Comparison of ENCODE assay signal across 22 cellular contexts in the genomic region with DNA sequence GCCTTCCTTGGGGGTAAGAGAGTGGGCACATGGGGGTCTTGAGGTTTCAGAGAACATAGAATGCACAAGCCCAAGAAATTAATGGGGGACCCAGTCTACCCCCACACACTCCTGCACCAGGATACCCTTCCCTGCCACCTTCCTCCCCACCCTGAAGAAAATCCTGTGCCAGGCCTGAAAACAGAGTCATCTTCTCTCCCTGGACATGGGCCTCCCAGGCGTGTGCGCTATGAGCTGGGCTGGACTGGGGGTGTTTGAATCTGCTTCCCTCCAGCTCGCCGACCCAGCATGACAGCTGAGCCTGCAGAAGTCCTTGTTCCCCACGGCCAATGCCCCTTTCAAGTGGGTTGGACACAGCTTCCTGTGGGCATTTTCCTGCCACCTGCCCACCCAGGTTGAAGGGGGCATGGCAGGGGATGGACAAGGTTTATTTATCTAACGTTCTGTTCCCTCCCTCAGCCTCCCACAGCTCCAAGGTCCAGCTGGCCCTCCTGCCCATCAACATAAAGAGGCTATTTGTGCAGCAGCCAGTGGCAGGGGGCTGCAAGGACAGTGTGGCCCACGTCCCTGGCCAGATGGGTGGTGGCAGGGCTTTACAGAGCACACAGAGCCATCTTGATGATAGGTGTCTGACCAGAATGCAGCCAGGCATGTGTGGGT.
A peak's percentile ranks its signal among the peaks of the same experiment; 100 is the strongest.
DNase-seq lines count a peak whose midpoint lies in the region; ATAC-seq, FAIRE-seq and TF ChIP-seq lines count a peak whose summit lies in the region.
"Had no signal": no experiment of that assay in that cellular context is flagged by ENCODE, and none has a peak within 500 bp of the region (broad histone marks: within the 10 kb centered on the region; RNA-seq: fewer than 3 reads in every experiment).

No MANE protein-coding gene starts in this region.

- BruUV-seq in HepG2 (replicated peaks; lab: Mats Ljungman, UMichigan) = no TSS peak

- H2AFZ ChIP-seq in HepG2 (ENCODE audit: low read length) (no peak overlapping the region), neuronal stem cell (ENCODE audit: low read length) (no peak overlapping the region)

- TF ChIP-seq EP300 in HepG2 (IDR thresholded peaks at IDR 0.05; ENCODE audit: low read depth in 2 of 2, low read length in 2 of 2) (peak in 1 of 2 experiments; percentile 25; a peak in 1 of 4 replicates), HepG2 (CRISPR knock-in tag; IDR thresholded peaks at IDR 0.05; ENCODE audit: borderline replicate concordance) (no peak)

- H3K9me3 Mint-ChIP-seq in type B pancreatic cell = peaks cover 4% of the 10 kb centered on the region
- H3K9me3 Mint-ChIP-seq: CD4-positive, alpha-beta memory T cell had no signal

- H3K79me2 ChIP-seq in HepG2 (ENCODE audit: insufficient read depth, low read length) = no peaks in the 10 kb centered on the region

- H3K79me1 ChIP-seq in neuronal stem cell (ENCODE audit: low read depth, low read length) = no peaks in the 10 kb centered on the region

- no peaks in the 10 kb centered on the region for H3K27me3 ChIP-seq in HepG2 (ENCODE audit: control insufficient read depth in 1 of 2, insufficient read depth in 2 of 2, low read length in 2 of 2)
- H3K27me3 ChIP-seq in right lobe of liver = no peaks in the 10 kb centered on the region
- no peaks in the 10 kb centered on the region for H3K27me3 ChIP-seq in neuronal stem cell (ENCODE audit: control insufficient read depth in 3 of 3, insufficient read depth in 3 of 3, low read depth in 1 of 3, low read length in 3 of 3)
- H3K27me3 ChIP-seq: MG63 had no signal

- H3K4me1 ChIP-seq in HepG2 (ENCODE audit: insufficient read depth, low read length) (peaks cover 62% of the 10 kb centered on the region), right lobe of liver (no peaks in the 10 kb centered on the region), neuronal stem cell (ENCODE audit: control insufficient read depth in 2 of 2, insufficient read depth in 1 of 2, low read depth in 1 of 2, low read length in 2 of 2) (peaks cover 0 to 4% of the 10 kb centered on the region in 2 donors)

- POLR2A ChIA-PET in HepG2 (lab: Yijun Ruan, JAX) = interaction anchor here (1.4 to 2.8 kb wide), 2 partner anchors 140 to 142 kb away, joined by 3 to 10 read pairs; no protein-coding TSS in a partner anchor

- H4K20me1 ChIP-seq in HepG2 (ENCODE audit: insufficient read depth, low read length) = peaks cover 13% of the 10 kb centered on the region; the same call in 1 of the 2 replicates

- no peak for TF ChIP-seq CTCF in HepG2 (CRISPR knock-in tag; IDR thresholded peaks at IDR 0.05)
- no peak for TF ChIP-seq CTCF in right lobe of liver (IDR thresholded peaks at IDR 0.05)
- TF ChIP-seq CTCF in type B pancreatic cell (conservative IDR thresholded peaks at IDR 0.05) = no peak

- peak; percentile 36 for ATAC-seq in HepG2
- ATAC-seq in right lobe of liver = no peak
- ATAC-seq: PC-3 had no signal

- no peak overlapping the region for H4K91ac ChIP-seq in neuronal stem cell (ENCODE audit: low read depth, low read length, poor library complexity)

- H3K9me3 ChIP-seq in HepG2 (ENCODE audit: low read length) (no peaks in the 10 kb centered on the region), right lobe of liver (no peaks in the 10 kb centered on the region), neuronal stem cell (replicated peaks in 1 of 2; ENCODE audit: control insufficient read depth in 2 of 2, insufficient read depth in 1 of 2, low read depth in 1 of 2, low read length in 2 of 2) (no peaks in the 10 kb centered on the region)
- H3K9me3 ChIP-seq: MG63 had no signal

- FAIRE-seq in HepG2 (lab: Jason Lieb, UNC) (no peak), RCC 7860 (lab: Jason Lieb, UNC) (no peak)
- FAIRE-seq: D721Med had no signal

- intact Hi-C loops in HepG2 (cut with micrococcal nuclease; ENCODE audit: unreplicated experiment) = no loop called here
- intact Hi-C loops in right lobe of liver (cut with DNase I) = loop anchor here (5.0 kb wide), 2 partner anchors 143 to 168 kb away; partner anchors contain the start of gene SH3PXD2A (in 2 of the 2)

- no peak overlapping the region for H4K8ac ChIP-seq in neuronal stem cell (ENCODE audit: low read depth, low read length)

- CTCF ChIA-PET in HepG2 (lab: Yijun Ruan, JAX; ENCODE audit: low intra/inter-chr PET ratio, low total read pairs) = interaction anchor here (1.5 to 2.4 kb wide), 3 partner anchors 141 to 170 kb away, joined by 5 to 26 read pairs (median 20); partner anchors contain the start of gene SH3PXD2A

- H2BK15ac ChIP-seq in neuronal stem cell (ENCODE audit: low read length) = no peak overlapping the region

- no peak for TF ChIP-seq RAD21 in HepG2 (CRISPR knock-in tag; IDR thresholded peaks at IDR 0.05)

- H3K18ac ChIP-seq in neuronal stem cell (ENCODE audit: low read length) = peak overlapping the region; percentile 18

- H3K4me3 Mint-ChIP-seq in type B pancreatic cell = no peak overlapping the region
- H3K4me3 Mint-ChIP-seq: CD4-positive, alpha-beta memory T cell had no signal

- H3K36me3 ChIP-seq in HepG2 (replicated peaks in 1 of 2; ENCODE audit: control insufficient read depth in 1 of 2, insufficient read depth in 2 of 2, low read length in 2 of 2) (peaks cover 20 to 45% of the 10 kb centered on the region in 2 experiments), right lobe of liver (no peaks in the 10 kb centered on the region), neuronal stem cell (replicated peaks in 1 of 2; ENCODE audit: control insufficient read depth in 2 of 2, insufficient read depth in 2 of 2, low read length in 2 of 2) (peaks cover 0 to 7% of the 10 kb centered on the region in 2 donors)
- H3K36me3 ChIP-seq: MG63 had no signal

- H3K9ac ChIP-seq in HepG2 (ENCODE audit: insufficient read depth, low read depth, low read length) (no peak overlapping the region), neuronal stem cell (ENCODE audit: low read depth, low read length, poor library complexity) (peak overlapping the region; percentile 63)
- H3K9ac ChIP-seq: KMS-11 had no signal

- no peaks in the 10 kb centered on the region for H3K27me3 Mint-ChIP-seq in type B pancreatic cell
- H3K27me3 Mint-ChIP-seq: CD4-positive, alpha-beta memory T cell had no signal

- H2BK5ac ChIP-seq in neuronal stem cell (ENCODE audit: low read length) = no peak overlapping the region

- H3K27ac ChIP-seq in HepG2 (ENCODE audit: extremely low read length, insufficient read depth, low read length) (peak overlapping the region; percentile 48), right lobe of liver (no peak overlapping the region), cingulate gyrus (ENCODE audit: low read depth, low read length) (peak overlapping the region; percentile 91), neuronal stem cell (replicated peaks; ENCODE audit: low read length) (no peak overlapping the region)
- H3K27ac ChIP-seq: HL-60, KMS-11 had no signal

- peak overlapping the region; percentile 15 for H2AK5ac ChIP-seq in neuronal stem cell (ENCODE audit: low read depth, low read length)

- no peak overlapping the region for H3K23ac ChIP-seq in neuronal stem cell (ENCODE audit: low read depth, low read length, poor library complexity)

- TF ChIP-seq POLR2A in HepG2 (IDR thresholded peaks at IDR 0.05; ENCODE audit: insufficient read depth in 1 of 2, low read depth in 2 of 2, low read length in 2 of 2) (no peak), right lobe of liver (IDR thresholded peaks at IDR 0.05) (no peak)

- H3K4me1 Mint-ChIP-seq in type B pancreatic cell (ENCODE audit: unreplicated experiment) = peaks cover 30% of the 10 kb centered on the region

- H3K4me3 ChIP-seq in HepG2 (replicated peaks in 1 of 3; ENCODE audit: insufficient read depth in 1 of 3, low read depth in 2 of 3, low read length in 3 of 3) = no peak overlapping the region
- H3K4me3 ChIP-seq in right lobe of liver = no peak overlapping the region
- H3K4me3 ChIP-seq in neuronal stem cell (ENCODE audit: low read length in 2 of 2) = no peak overlapping the region
- H3K4me3 ChIP-seq: MG63 had no signal

- H2BK12ac ChIP-seq in neuronal stem cell (ENCODE audit: low read length) = no peak overlapping the region

- H3K36me3 Mint-ChIP-seq in type B pancreatic cell = peaks cover 7% of the 10 kb centered on the region
- H3K36me3 Mint-ChIP-seq: CD4-positive, alpha-beta memory T cell had no signal

- in situ Hi-C loops in HepG2 (cut with HindIII; ENCODE audit: extremely low pct_ligation_motif_present, low pct_unique_long_range_greater_than_20kb) = loop anchor here (5.0 kb wide), 1 partner anchor 143 kb away; the partner anchor contains the start of gene SH3PXD2A

- H3K4me2 ChIP-seq in HepG2 (ENCODE audit: low read depth, low read length) = 0 out of 2 replicates have a peak overlapping the region, but pooled peaks have one; percentile 21
- H3K4me2 ChIP-seq in neuronal stem cell (ENCODE audit: insufficient read depth, low read length, poor library complexity, severe bottlenecking) = no peak overlapping the region
- H3K4me2 ChIP-seq: KMS-11 had no signal

- no peak overlapping the region for H3K4ac ChIP-seq in neuronal stem cell (ENCODE audit: low read length)

- H2BK120ac ChIP-seq in neuronal stem cell (ENCODE audit: low read depth, low read length) = no peak overlapping the region

- peak overlapping the region; percentile 75 for H3K27ac Mint-ChIP-seq in type B pancreatic cell

- peak; percentile 59 for DNase-seq in HepG2 (ENCODE audit: low spot score)
- DNase-seq in right lobe of liver = no peak
- no peak for DNase-seq in neuronal stem cell (ENCODE audit: low spot score)
- no peak for DNase-seq in type B pancreatic cell (ENCODE audit: extremely low spot score, unreplicated experiment)
- DNase-seq in RCC 7860 (ENCODE audit: low spot score) = no peak
- DNase-seq in ecto neural progenitor cell (ENCODE audit: low spot score) = no peak
- DNase-seq in amygdala (lab: John Stamatoyannopoulos, UW) = no peak
- DNase-seq: ACHN; CD4-positive, alpha-beta memory T cell; DND-41; GF-D8; GOT3; MG63; NCI-H1092 treated with DMSO at 0.1 percent for 48 hours; NCI-H1694 treated with DMSO at 0.1 percent for 48 hours; NCI-H69; PC-3; SHP77 had no signal

- WGBS in HepG2 (ENCODE audit: low lambda C conversion rate) = 20% methylated on average over 1 of the region's 7 CpGs
- WGBS in right lobe of liver (ENCODE audit: insufficient coverage, low coverage, low lambda C conversion rate, missing lambda C conversion rate) = 33% methylated on average over 1 of the region's 7 CpGs
- WGBS in neuronal stem cell (ENCODE audit: extremely low coverage in 2 of 2, insufficient read length in 2 of 2, insufficient replicate concordance in 1 of 2), 2 donors = no CpG with 5 or more reads among the region's 7 CpGs

- no peak overlapping the region for H3K14ac ChIP-seq in neuronal stem cell (ENCODE audit: low read length)

Comparison
In these comparisons a context has a peak if more than half of its experiments do, and no peak if none do; other contexts are left out.
1. H3K27ac ChIP-seq: peak in HepG2 (single experiment) and cingulate gyrus (single experiment); none in right lobe of liver (0 of 3) and neuronal stem cell (single experiment).